In the genomic region with DNA sequence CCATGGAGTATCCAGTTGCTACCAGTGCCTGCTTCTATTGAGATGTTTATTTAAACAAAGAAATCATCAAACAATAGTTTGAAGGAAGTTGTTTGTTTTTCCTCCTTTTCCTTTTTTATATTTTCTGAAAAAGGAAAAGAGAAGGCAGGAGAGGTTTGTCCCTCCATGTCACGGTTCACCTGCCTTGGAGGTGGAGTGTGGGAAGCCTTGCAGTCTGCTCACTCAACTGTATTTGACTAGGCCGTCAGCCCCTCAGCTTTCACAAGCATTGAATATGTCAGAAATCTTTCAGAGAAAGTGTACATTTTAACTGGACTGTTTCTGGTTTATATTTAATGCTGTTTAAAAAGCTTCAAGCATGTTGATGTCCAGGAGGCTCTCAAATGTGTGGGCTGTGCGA, we compare ENCODE assay signal across 26 cellular contexts.
DNase-seq lines count a peak whose midpoint lies in the region; ATAC-seq and TF ChIP-seq lines count a peak whose summit lies in the region.
"Had no signal": no experiment of that assay in that cellular context is flagged by ENCODE, and none has a peak within 500 bp of the region (broad histone marks: within the 10 kb centered on the region; RNA-seq: fewer than 3 reads in every experiment).

No MANE protein-coding gene starts in this region.

- H3K4me1 ChIP-seq in hepatocyte (ENCODE audit: insufficient read depth) = no peaks in the 10 kb centered on the region
- H3K4me1 ChIP-seq: A549 had no signal

- H2AFZ ChIP-seq in hepatocyte = no peak overlapping the region

- H3K79me2 ChIP-seq in hepatocyte = no peaks in the 10 kb centered on the region

- DNase-seq in NCI-H2227 (lab: John Stamatoyannopoulos, UW; ENCODE audit: unreplicated experiment) (peak; percentile 32), NCI-H2227 treated with DMSO at 0.1 percent for 48 hours (lab: John Stamatoyannopoulos, UW) (no peak), nephron progenitor cell (peak; percentile 12), substantia nigra (lab: John Stamatoyannopoulos, UW) (no peak), hepatocyte (ENCODE audit: low spot score) (no peak)
- DNase-seq: C1 segment of cervical spinal cord; CD4-positive, alpha-beta memory T cell; COR-L47; DMS79; EL; GDM1; H7; Kasumi-1; NCI-H1436; NCI-H187; NCI-H446 treated with DMSO at 0.1 percent for 48 hours; NCI-H526; NCI-H82; SHP77; T-helper 1 cell had no signal

- H3K36me3 Mint-ChIP-seq in brain = no peaks in the 10 kb centered on the region
- no peaks in the 10 kb centered on the region for H3K36me3 Mint-ChIP-seq in nephron progenitor cell (ENCODE audit: low read depth)
- H3K36me3 Mint-ChIP-seq: CD4-positive, alpha-beta memory T cell had no signal

- H3K27ac Mint-ChIP-seq in brain (peak overlapping the region in 3 of 5 experiments; percentile 14 to 76 (median 57)), nephron progenitor cell (peak overlapping the region; percentile 77)
- H3K27ac Mint-ChIP-seq: CD4-positive, alpha-beta memory T cell had no signal

- H3K36me3 ChIP-seq in hepatocyte (replicated peaks; ENCODE audit: insufficient read depth, low read depth) = no peaks in the 10 kb centered on the region

- H3K4me3 Mint-ChIP-seq in brain (peak overlapping the region in 2 of 5 experiments; percentile 3 to 50), nephron progenitor cell (no peak overlapping the region)
- H3K4me3 Mint-ChIP-seq: CD4-positive, alpha-beta memory T cell had no signal

- H3K27me3 ChIP-seq in hepatocyte = no peaks in the 10 kb centered on the region

- H3K9me3 Mint-ChIP-seq in brain = peaks cover 0 to 3% (median 0%) of the 10 kb centered on the region in 5 experiments
- H3K9me3 Mint-ChIP-seq in nephron progenitor cell = no peaks in the 10 kb centered on the region

- 85% methylated on average over 3 of the region's 3 CpGs for WGBS in hepatocyte (ENCODE audit: low lambda C conversion rate, missing lambda C conversion rate)

- no peak overlapping the region for H3K4me3 ChIP-seq in hepatocyte
- H3K4me3 ChIP-seq: A549, K562 had no signal

- TF ChIP-seq CTCF in brain (conservative IDR thresholded peaks at IDR 0.05) = no peak
- no peak for TF ChIP-seq CTCF in nephron progenitor cell (IDR thresholded peaks at IDR 0.05)
- no peak for TF ChIP-seq CTCF in hepatocyte (IDR thresholded peaks at IDR 0.05; ENCODE audit: poor library complexity)

- no peaks in the 10 kb centered on the region for H3K9me2 ChIP-seq in hepatocyte (replicated peaks; ENCODE audit: insufficient read depth)

- H4K20me1 ChIP-seq in hepatocyte (ENCODE audit: insufficient read depth, poor library complexity, severe bottlenecking) = no peaks in the 10 kb centered on the region

- no peak overlapping the region for H3K27ac ChIP-seq in substantia nigra (ENCODE audit: low read depth, low read length, poor library complexity, severe bottlenecking)
- no peak overlapping the region for H3K27ac ChIP-seq in hepatocyte
- H3K27ac ChIP-seq: A549, RWPE1 had no signal

- H3K27me3 Mint-ChIP-seq in brain = peaks cover 6% of the 10 kb centered on the region
- H3K27me3 Mint-ChIP-seq in nephron progenitor cell (ENCODE audit: low read depth, poor library complexity) = no peaks in the 10 kb centered on the region
- H3K27me3 Mint-ChIP-seq: CD4-positive, alpha-beta memory T cell had no signal

- H3K4me1 Mint-ChIP-seq in brain (peaks cover 64% of the 10 kb centered on the region), nephron progenitor cell (peaks cover 27% of the 10 kb centered on the region)
- H3K4me1 Mint-ChIP-seq: CD4-positive, alpha-beta memory T cell had no signal

- no peak for ATAC-seq in GM21717 (IDR thresholded peaks at IDR 0.05; ENCODE audit: unreplicated experiment)
- ATAC-seq: A549, K562, Panc1 had no signal

- no peak overlapping the region for H3K4me2 ChIP-seq in hepatocyte
- H3K4me2 ChIP-seq: A549 had no signal

- H3K9me3 ChIP-seq in hepatocyte (ENCODE audit: low read depth) = no peaks in the 10 kb centered on the region
- H3K9me3 ChIP-seq: A549 had no signal

Comparison
In these comparisons a context has a peak if more than half of its experiments do, and no peak if none do; other contexts are left out.
1. DNase-seq: peak in NCI-H2227 (single experiment) and nephron progenitor cell (single experiment); none in NCI-H2227 treated with DMSO at 0.1 percent for 48 hours (single experiment), substantia nigra (0 of 49) and hepatocyte (single experiment).